Comparison of ENCODE assay signal across 25 cellular contexts in the genomic region with DNA sequence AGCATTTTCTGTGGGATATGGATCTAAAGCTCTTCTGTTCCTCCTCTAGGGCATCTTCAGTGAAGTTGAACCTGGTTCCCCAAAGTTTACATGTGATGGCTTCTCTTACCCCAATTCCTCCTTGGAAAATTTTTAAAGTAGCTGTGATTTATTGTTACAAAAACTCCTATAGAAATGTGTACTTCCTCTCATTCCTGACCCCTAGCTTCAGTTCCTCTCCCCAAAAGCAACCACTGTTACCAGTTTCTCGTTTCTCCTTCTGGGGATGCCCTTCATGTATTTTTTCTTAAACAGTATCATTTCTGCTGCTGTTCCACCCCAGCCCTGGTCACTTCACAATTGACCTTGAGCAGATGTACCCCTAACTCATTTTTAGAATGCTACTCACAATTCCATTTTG. TPM values are rescaled to one million over a fixed set of nuclear protein-coding genes. Genes with fewer than 3 reads are reported as not detected.
DNase-seq lines count a peak whose midpoint lies in the region; ATAC-seq and TF ChIP-seq lines count a peak whose summit lies in the region.
"Had no signal": no experiment of that assay in that cellular context is flagged by ENCODE, and none has a peak within 500 bp of the region (broad histone marks: within the 10 kb centered on the region; RNA-seq: fewer than 3 reads in every experiment).

No MANE protein-coding gene starts in this region.

- no peaks in the 10 kb centered on the region for H3K27me3 Mint-ChIP-seq in activated naive CD8-positive, alpha-beta T cell
- no peaks in the 10 kb centered on the region for H3K27me3 Mint-ChIP-seq in activated naive CD8-positive, alpha-beta T cell treated with anti-CD3 and anti-CD28 coated beads for 36 hours
- no peaks in the 10 kb centered on the region for H3K27me3 Mint-ChIP-seq in activated CD4-positive, alpha-beta memory T cell treated with anti-CD3 and anti-CD28 coated beads for 36 hours
- H3K27me3 Mint-ChIP-seq: activated T-cell treated with anti-CD3 and anti-CD28 coated beads, Interleukin-2, amount 50 U/mL, for 24 hours; stimulated activated naive CD8-positive, alpha-beta T cell treated with anti-CD3 and anti-CD28 coated beads, Interleukin-15, amount 100 ng/mL, for 72 hours had no signal

- H3K27me3 ChIP-seq in PC-9 (ENCODE audit: insufficient read depth, low read depth) (no peaks in the 10 kb centered on the region), lower lobe of right lung (ENCODE audit: low read depth) (no peaks in the 10 kb centered on the region), upper lobe of left lung (no peaks in the 10 kb centered on the region)
- H3K27me3 ChIP-seq: vagina had no signal

- H3K4me3 Mint-ChIP-seq in activated naive CD8-positive, alpha-beta T cell, result no peak overlapping the region
- H3K4me3 Mint-ChIP-seq in activated naive CD8-positive, alpha-beta T cell treated with anti-CD3 and anti-CD28 coated beads for 36 hours, result no peak overlapping the region
- no peak overlapping the region for H3K4me3 Mint-ChIP-seq in activated CD4-positive, alpha-beta memory T cell treated with anti-CD3 and anti-CD28 coated beads for 36 hours
- H3K4me3 Mint-ChIP-seq: activated CD4-positive, alpha-beta memory T cell treated with anti-CD3 and anti-CD28 coated beads, Interleukin-2, amount 10 ng/mL, durations not matched to agents 7 days and 5 days; activated naive CD4-positive, alpha-beta T cell treated with anti-CD3 and anti-CD28 coated beads, Interleukin-2, amount 10 ng/mL, durations not matched to agents 7 days and 5 days; activated T-cell treated with anti-CD3 and anti-CD28 coated beads, Interleukin-2, amount 50 U/mL, for 24 hours; neural progenitor cell; stimulated activated naive CD8-positive, alpha-beta T cell treated with anti-CD3 and anti-CD28 coated beads, Interleukin-15, amount 100 ng/mL, for 72 hours had no signal

- H2AFZ ChIP-seq in PC-9, result no peak overlapping the region
- H2AFZ ChIP-seq: neural progenitor cell had no signal

- H4K20me1 ChIP-seq in PC-9 (ENCODE audit: insufficient read depth), result no peaks in the 10 kb centered on the region

- peaks cover 9% of the 10 kb centered on the region; the same call in 1 of the 2 replicates for H3F3A ChIP-seq in PC-9 (ENCODE audit: insufficient read depth, low read depth)

- H3K27ac ChIP-seq in PC-9 (peak overlapping the region; percentile 75; the same call in 1 of the 2 replicates), lower lobe of right lung (peak overlapping the region; percentile 61), upper lobe of left lung (peak overlapping the region; percentile 35 to 82 (median 80))
- H3K27ac ChIP-seq: C4-2B, neural progenitor cell, WERI-Rb-1 had no signal

- H3K36me3 Mint-ChIP-seq in activated naive CD8-positive, alpha-beta T cell, result no peaks in the 10 kb centered on the region
- H3K36me3 Mint-ChIP-seq in activated naive CD8-positive, alpha-beta T cell treated with anti-CD3 and anti-CD28 coated beads for 36 hours, result no peaks in the 10 kb centered on the region
- no peaks in the 10 kb centered on the region for H3K36me3 Mint-ChIP-seq in activated CD4-positive, alpha-beta memory T cell treated with anti-CD3 and anti-CD28 coated beads for 36 hours
- H3K36me3 Mint-ChIP-seq: activated naive CD4-positive, alpha-beta T cell treated with anti-CD3 and anti-CD28 coated beads, Interleukin-2, amount 10 ng/mL, durations not matched to agents 7 days and 5 days; neural progenitor cell had no signal

- H3K9me3 ChIP-seq in PC-9 (ENCODE audit: insufficient read depth, low read depth), result no peaks in the 10 kb centered on the region; the same call in 1 of the 2 replicates
- H3K9me3 ChIP-seq in lower lobe of right lung, result no peaks in the 10 kb centered on the region
- H3K9me3 ChIP-seq in upper lobe of left lung, result no peaks in the 10 kb centered on the region
- H3K9me3 ChIP-seq: mucosa of descending colon, vagina had no signal

- H3K79me2 ChIP-seq in PC-9 (ENCODE audit: low read depth), result no peaks in the 10 kb centered on the region

- ATAC-seq in lower lobe of right lung (no peak), upper lobe of left lung (ENCODE audit: low FRiP score in 2 of 2) (no peak), HG02870 (IDR thresholded peaks at IDR 0.05; ENCODE audit: unreplicated experiment) (no peak)
- ATAC-seq: mucosa of descending colon; stimulated activated naive CD8-positive, alpha-beta T cell treated with anti-CD3 and anti-CD28 coated beads, Interleukin-15, amount 100 ng/mL, for 72 hours had no signal

- H3K4me1 ChIP-seq in PC-9 (replicated peaks; ENCODE audit: insufficient read depth) (peaks cover 41% of the 10 kb centered on the region), lower lobe of right lung (peaks cover 49% of the 10 kb centered on the region), upper lobe of left lung (peaks cover 34 to 52% (median 39%) of the 10 kb centered on the region in 4 donors)
- H3K4me1 ChIP-seq: neural progenitor cell had no signal

- no peak overlapping the region for H3K4me2 ChIP-seq in PC-9
- H3K4me2 ChIP-seq: neural progenitor cell had no signal

- BruUV-seq in PC-9 (replicated peaks; lab: Mats Ljungman, UMichigan), result no TSS peak

- POLR2A ChIA-PET in PC-9 (lab: Charles Lee; ENCODE audit: unreplicated experiment), result no interaction called here
- POLR2A ChIA-PET in activated CD4-positive, alpha-beta memory T cell treated with anti-CD3 and anti-CD28 coated beads for 36 hours (lab: Charles Lee), result interaction anchor here (0.6 kb wide), 1 partner anchor 144 kb away, joined by 4 read pairs; no protein-coding TSS in a partner anchor

- H3K4me3 ChIP-seq in PC-9 (no peak overlapping the region), lower lobe of right lung (no peak overlapping the region), upper lobe of left lung (no peak overlapping the region)
- H3K4me3 ChIP-seq: mucosa of descending colon, neural progenitor cell, vagina had no signal

- peak overlapping the region; percentile 34 for H3K27ac Mint-ChIP-seq in activated naive CD8-positive, alpha-beta T cell
- H3K27ac Mint-ChIP-seq in activated naive CD8-positive, alpha-beta T cell treated with anti-CD3 and anti-CD28 coated beads for 36 hours, result no peak overlapping the region
- H3K27ac Mint-ChIP-seq in activated CD4-positive, alpha-beta memory T cell treated with anti-CD3 and anti-CD28 coated beads for 36 hours, result no peak overlapping the region
- H3K27ac Mint-ChIP-seq: activated CD4-positive, alpha-beta memory T cell treated with anti-CD3 and anti-CD28 coated beads, Interleukin-2, amount 10 ng/mL, durations not matched to agents 7 days and 5 days; activated naive CD4-positive, alpha-beta T cell treated with anti-CD3 and anti-CD28 coated beads, Interleukin-2, amount 10 ng/mL, durations not matched to agents 7 days and 5 days; activated T-cell treated with anti-CD3 and anti-CD28 coated beads, Interleukin-2, amount 50 U/mL, for 24 hours; neural progenitor cell; stimulated activated naive CD8-positive, alpha-beta T cell treated with anti-CD3 and anti-CD28 coated beads, Interleukin-15, amount 100 ng/mL, for 72 hours had no signal

- no peak for TF ChIP-seq EP300 in upper lobe of left lung (IDR thresholded peaks at IDR 0.05)

- CTCF ChIA-PET in PC-9 (lab: Charles Lee), result interaction anchor here (0.6 kb wide), 2 partner anchors 34 to 194 kb away, joined by 3 read pairs; no protein-coding TSS in a partner anchor
- CTCF ChIA-PET in activated CD4-positive, alpha-beta memory T cell treated with anti-CD3 and anti-CD28 coated beads for 36 hours (lab: Charles Lee), result interaction anchor here (0.7 to 16.6 kb wide), 2 partner anchors 23 to 59 kb away, joined by 3 to 463 read pairs; no protein-coding TSS in a partner anchor

- H3K4me1 Mint-ChIP-seq in activated naive CD8-positive, alpha-beta T cell (ENCODE audit: low read depth), result peaks cover 36% of the 10 kb centered on the region
- peaks cover 34% of the 10 kb centered on the region for H3K4me1 Mint-ChIP-seq in activated naive CD8-positive, alpha-beta T cell treated with anti-CD3 and anti-CD28 coated beads for 36 hours
- H3K4me1 Mint-ChIP-seq in activated CD4-positive, alpha-beta memory T cell treated with anti-CD3 and anti-CD28 coated beads for 36 hours (ENCODE audit: low read depth), result peaks cover 37% of the 10 kb centered on the region
- H3K4me1 Mint-ChIP-seq: neural progenitor cell had no signal

- no peak for TF ChIP-seq POLR2A in upper lobe of left lung (IDR thresholded peaks at IDR 0.05)

- DNase-seq in activated naive CD8-positive, alpha-beta T cell treated with anti-CD3 and anti-CD28 coated beads for 36 hours, result no peak
- no peak for DNase-seq in PC-9
- no peak for DNase-seq in lower lobe of right lung
- DNase-seq in upper lobe of left lung, result no peak
- DNase-seq in activated CD4-positive, alpha-beta memory T cell treated with anti-CD3 and anti-CD28 coated beads for 36 hours, result no peak
- DNase-seq in T1000 (lab: John Stamatoyannopoulos, UW), result no peak
- DNase-seq: ACHN; activated CD4-positive, alpha-beta memory T cell treated with anti-CD3 and anti-CD28 coated beads, Interleukin-2, amount 10 ng/mL, durations not matched to agents 7 days and 5 days; activated naive CD4-positive, alpha-beta T cell treated with anti-CD3 and anti-CD28 coated beads, Interleukin-2, amount 10 ng/mL, durations not matched to agents 7 days and 5 days; activated T-cell treated with anti-CD3 and anti-CD28 coated beads, Interleukin-2, amount 50 U/mL, for 24 hours; DMS 273 treated with DMSO at 0.1 percent for 48 hours; glutamatergic neuron; mucosa of descending colon; NCI-H1417; NCI-H2107; NCI-H526 treated with DMSO at 0.1 percent for 48 hours; stimulated activated CD4-positive, alpha-beta T cell treated with anti-CD3 and anti-CD28 coated beads, Interleukin-4, amount 100 ng/mL, for 4 hours; stimulated activated naive CD8-positive, alpha-beta T cell treated with anti-CD3 and anti-CD28 coated beads, Interleukin-15, amount 100 ng/mL, for 72 hours; T-helper 2 cell; WERI-Rb-1 had no signal

- H3K9me2 ChIP-seq in PC-9 (ENCODE audit: insufficient read depth), result no peaks in the 10 kb centered on the region

- WGBS in upper lobe of left lung, 2 donors, result 71 to 86% methylated on average over 1 of the region's 1 CpG

- H3K36me3 ChIP-seq in PC-9 (ENCODE audit: low read depth) (no peaks in the 10 kb centered on the region), lower lobe of right lung (no peaks in the 10 kb centered on the region), upper lobe of left lung (no peaks in the 10 kb centered on the region)
- H3K36me3 ChIP-seq: neural progenitor cell, vagina, WERI-Rb-1 had no signal

- H3K9me3 Mint-ChIP-seq in activated naive CD8-positive, alpha-beta T cell (ENCODE audit: low read depth), result no peaks in the 10 kb centered on the region
- H3K9me3 Mint-ChIP-seq in activated naive CD8-positive, alpha-beta T cell treated with anti-CD3 and anti-CD28 coated beads for 36 hours, result no peaks in the 10 kb centered on the region
- H3K9me3 Mint-ChIP-seq in activated CD4-positive, alpha-beta memory T cell treated with anti-CD3 and anti-CD28 coated beads for 36 hours, result no peaks in the 10 kb centered on the region
- H3K9me3 Mint-ChIP-seq: activated CD4-positive, alpha-beta memory T cell treated with anti-CD3 and anti-CD28 coated beads, Interleukin-2, amount 10 ng/mL, durations not matched to agents 7 days and 5 days; activated naive CD4-positive, alpha-beta T cell treated with anti-CD3 and anti-CD28 coated beads, Interleukin-2, amount 10 ng/mL, durations not matched to agents 7 days and 5 days; activated T-cell treated with anti-CD3 and anti-CD28 coated beads, Interleukin-2, amount 50 U/mL, for 24 hours; neural progenitor cell; stimulated activated naive CD8-positive, alpha-beta T cell treated with anti-CD3 and anti-CD28 coated beads, Interleukin-15, amount 100 ng/mL, for 72 hours had no signal

- TF ChIP-seq CTCF in PC-9 (conservative IDR thresholded peaks at IDR 0.05), result no peak
- no peak for TF ChIP-seq CTCF in lower lobe of right lung (IDR thresholded peaks at IDR 0.05)
- no peak for TF ChIP-seq CTCF in upper lobe of left lung (IDR thresholded peaks at IDR 0.05)

- intact Hi-C loops in PC-9 (cut with micrococcal nuclease; ENCODE audit: unreplicated experiment), result loop anchor here (5.0 to 10.0 kb wide), 2 partner anchors 284 to 556 kb away; partner anchors contain the start of genes ARSK and MCTP1
- intact Hi-C loops in lower lobe of right lung (cut with DNase I), result loop anchor here (10.0 kb wide), 1 partner anchor 196 kb away; the partner anchor contains the start of gene RFESD
- intact Hi-C loops in activated CD4-positive, alpha-beta memory T cell treated with anti-CD3 and anti-CD28 coated beads for 36 hours (cut with micrococcal nuclease), result loop anchor here (10.0 kb wide), 1 partner anchor 556 kb away; the partner anchor contains the start of gene MCTP1

RNA-seq across cellular contexts. Expression of gene GLRX, which starts 18.4 kb away (rescaled TPM):
- 10 to 100 TPM; 26.4 to 29.5 TPM for total RNA-seq in activated naive CD8-positive, alpha-beta T cell treated with anti-CD3 and anti-CD28 coated beads for 36 hours
- total RNA-seq in PC-9 (2021), result 23.0 and 25.5 TPM in 2 replicates
- total RNA-seq in lower lobe of right lung, result 115 TPM
- 10 to 100 TPM; 22.0 to 99.9 (median 78.5) TPM for total RNA-seq in upper lobe of left lung
- total RNA-seq in activated CD4-positive, alpha-beta memory T cell treated with anti-CD3 and anti-CD28 coated beads for 36 hours, result 10 to 100 TPM; 33.2 to 34.0 TPM
